26 cellular contexts compared by ENCODE assay signal in genomic region chr6:103826209-103826608, GRCh38.
"Had no signal": no experiment of that assay in that cellular context is flagged by ENCODE, and none has a peak within 500 bp of the region (broad histone marks: within the 10 kb centered on the region; RNA-seq: fewer than 3 reads in every experiment).

No MANE protein-coding gene starts in this region.

- H3K4me2 ChIP-seq: hepatocyte had no signal

- H3K79me2 ChIP-seq: hepatocyte had no signal

- H3K9me3 Mint-ChIP-seq: effector memory CD8-positive, alpha-beta T cell; endodermal cell had no signal

- DNase-seq: colonic mucosa; cortex of kidney; dermis blood vessel endothelial cell; dorsolateral prefrontal cortex; effector CD4-positive, alpha-beta T cell; effector CD8-positive, alpha-beta T cell; effector memory CD4-positive, alpha-beta T cell; effector memory CD8-positive, alpha-beta T cell; endodermal cell; erythroblast; esophagus squamous epithelium; foreskin fibroblast; foreskin keratinocyte; foreskin melanocyte; gastrocnemius medialis; glutamatergic neuron; head of caudate nucleus; heart left ventricle; heart right ventricle had no signal

- H2AFZ ChIP-seq: hepatocyte had no signal

- H3K4me3 Mint-ChIP-seq: dendritic cell treated with granulocyte-macrophage colony-stimulating factor and Interleukin-4, amounts not matched to agents 40 ng/mL and 50 ng/mL, for 4 days; effector memory CD8-positive, alpha-beta T cell; endodermal cell had no signal

- H3K27me3 Mint-ChIP-seq: dendritic cell treated with granulocyte-macrophage colony-stimulating factor and Interleukin-4, amounts not matched to agents 40 ng/mL and 50 ng/mL, for 4 days; effector memory CD8-positive, alpha-beta T cell had no signal

- H3K4me3 ChIP-seq: colonic mucosa, coronary artery, dorsolateral prefrontal cortex, esophagus muscularis mucosa, esophagus squamous epithelium, gastrocnemius medialis, gastroesophageal sphincter, heart left ventricle, heart right ventricle, hepatocyte had no signal

- H3K36me3 ChIP-seq: colonic mucosa, esophagus muscularis mucosa, esophagus squamous epithelium, gastrocnemius medialis, gastroesophageal sphincter, heart left ventricle, heart right ventricle had no signal

- H3K9me3 ChIP-seq: colonic mucosa, esophagus muscularis mucosa, esophagus squamous epithelium, gastrocnemius medialis, gastroesophageal sphincter had no signal

- H3K27ac Mint-ChIP-seq: dendritic cell treated with granulocyte-macrophage colony-stimulating factor and Interleukin-4, amounts not matched to agents 40 ng/mL and 50 ng/mL, for 4 days; effector memory CD8-positive, alpha-beta T cell; endodermal cell had no signal

- H3K27me3 ChIP-seq: colonic mucosa, dorsolateral prefrontal cortex, esophagus muscularis mucosa, esophagus squamous epithelium, foreskin keratinocyte, gastrocnemius medialis, gastroesophageal sphincter, heart left ventricle, heart right ventricle, hepatocyte had no signal

- H3K4me1 ChIP-seq: colonic mucosa, esophagus muscularis mucosa, esophagus squamous epithelium, foreskin keratinocyte, gastrocnemius medialis, gastroesophageal sphincter, heart left ventricle, heart right ventricle had no signal

- H3K27ac ChIP-seq: colonic mucosa, coronary artery, dorsolateral prefrontal cortex, epithelial cell of prostate, esophagus muscularis mucosa, esophagus squamous epithelium, foreskin keratinocyte, gastrocnemius medialis, gastroesophageal sphincter, heart left ventricle, heart right ventricle, hepatocyte had no signal

- ATAC-seq: effector memory CD8-positive, alpha-beta T cell; esophagus mucosa; foreskin keratinocyte; gastrocnemius medialis; gastroesophageal sphincter; heart left ventricle; heart right ventricle had no signal
